Comparison of ENCODE assay signal across 14 cellular contexts in the genomic region with DNA sequence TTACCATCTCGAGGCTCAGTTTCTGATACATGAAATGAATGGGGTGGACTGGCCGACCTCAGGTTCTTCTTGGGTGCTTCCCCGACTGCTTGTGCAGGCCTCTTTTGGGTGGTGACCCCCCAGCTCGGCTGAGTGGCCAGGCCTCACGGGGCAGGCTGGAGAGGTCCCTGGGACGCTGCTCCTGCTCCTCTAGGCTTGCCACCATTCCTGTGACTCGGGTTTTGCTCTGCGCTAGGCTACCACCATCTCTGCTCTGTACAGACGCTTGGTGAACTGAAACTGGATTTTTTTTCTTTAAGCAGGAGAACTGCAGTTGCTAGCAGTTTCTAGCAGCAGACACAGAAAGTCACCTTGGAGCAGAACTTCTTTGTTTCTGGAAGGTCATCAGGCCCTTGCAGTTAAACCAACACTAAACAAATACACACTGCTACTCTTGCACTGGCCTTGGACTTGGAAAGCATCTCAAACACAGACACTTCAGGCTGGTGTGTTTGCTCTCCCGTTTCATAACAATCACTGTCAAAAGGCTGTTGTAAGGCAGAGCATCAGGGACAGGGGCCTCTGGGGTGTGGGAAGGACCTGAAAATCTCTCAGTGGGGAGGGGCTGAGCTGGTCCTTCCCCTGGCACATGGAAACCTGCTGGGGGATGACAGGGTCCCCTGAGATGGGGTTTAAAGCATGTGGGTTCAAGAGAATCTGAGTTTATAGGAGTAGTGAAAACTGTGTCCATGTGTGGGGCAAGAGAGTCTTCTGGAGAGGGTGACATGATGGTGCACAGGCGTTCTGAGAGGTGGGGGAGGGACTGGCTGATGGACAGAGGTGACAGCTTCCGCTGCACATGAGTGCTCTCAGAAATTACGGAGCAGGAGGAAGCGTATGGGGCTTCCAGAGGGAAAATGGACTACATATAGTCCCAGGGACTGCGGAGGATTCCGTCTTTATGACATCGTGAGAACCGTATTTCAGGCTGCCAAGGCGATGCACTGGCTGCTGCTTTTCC. TPM values are rescaled to one million over a fixed set of nuclear protein-coding genes. Genes with fewer than 3 reads are reported as not detected.
DNase-seq lines count a peak whose midpoint lies in the region; ATAC-seq and TF ChIP-seq lines count a peak whose summit lies in the region.
"Had no signal": no experiment of that assay in that cellular context is flagged by ENCODE, and none has a peak within 500 bp of the region (broad histone marks: within the 10 kb centered on the region; RNA-seq: fewer than 3 reads in every experiment).

No MANE protein-coding gene starts in this region.

- H3K27me3 Mint-ChIP-seq in chondrocyte (ENCODE audit: low read depth) = peaks cover 2% of the 10 kb centered on the region
- H3K27me3 Mint-ChIP-seq in nephron progenitor cell (ENCODE audit: low read depth, poor library complexity) = peaks cover 22% of the 10 kb centered on the region
- H3K27me3 Mint-ChIP-seq: activated naive CD8-positive, alpha-beta T cell had no signal

- peak; percentile 11 for DNase-seq in D341Med (ENCODE audit: low spot score)
- DNase-seq in HuH-7 (ENCODE audit: low spot score) = peak; percentile 44
- DNase-seq in chondrocyte (ENCODE audit: low spot score) = peak; percentile 71
- no peak for DNase-seq in nephron progenitor cell
- DNase-seq in foreskin fibroblast = no peak
- no peak for DNase-seq in activated CD4-positive, alpha-beta T cell treated with anti-CD3 and anti-CD28 coated beads, Interleukin-2, amount 50 U/mL, for 48 hours
- DNase-seq: effector memory CD4-positive, alpha-beta T cell; hippocampal formation; Kasumi-1; naive B cell; NCI-H524 treated with DMSO at 0.1 percent for 48 hours had no signal

- TF ChIP-seq CTCF in chondrocyte (IDR thresholded peaks at IDR 0.05) (no peak), nephron progenitor cell (IDR thresholded peaks at IDR 0.05) (no peak), foreskin fibroblast (IDR thresholded peaks at IDR 0.05; ENCODE audit: low read depth, low read length) (no peak)

- H3K4me1 Mint-ChIP-seq in chondrocyte (ENCODE audit: low read depth) (no peaks in the 10 kb centered on the region), nephron progenitor cell (peaks cover 58% of the 10 kb centered on the region)

- no peaks in the 10 kb centered on the region for H3K36me3 Mint-ChIP-seq in chondrocyte (ENCODE audit: low read depth)
- no peaks in the 10 kb centered on the region for H3K36me3 Mint-ChIP-seq in nephron progenitor cell (ENCODE audit: low read depth)
- H3K36me3 Mint-ChIP-seq: activated naive CD8-positive, alpha-beta T cell; naive B cell had no signal

- no peaks in the 10 kb centered on the region for H3K9me3 Mint-ChIP-seq in chondrocyte (ENCODE audit: low read depth)
- no peaks in the 10 kb centered on the region for H3K9me3 Mint-ChIP-seq in nephron progenitor cell
- H3K9me3 Mint-ChIP-seq: naive B cell had no signal

- no peak for ATAC-seq in GM18520 (IDR thresholded peaks at IDR 0.05; ENCODE audit: unreplicated experiment)

- H3K27ac Mint-ChIP-seq in chondrocyte (ENCODE audit: unreplicated experiment) (no peak overlapping the region), nephron progenitor cell (peak overlapping the region; percentile 21)
- H3K27ac Mint-ChIP-seq: activated naive CD8-positive, alpha-beta T cell had no signal

- H3K4me3 Mint-ChIP-seq in chondrocyte (ENCODE audit: unreplicated experiment) (no peak overlapping the region), nephron progenitor cell (no peak overlapping the region)
- H3K4me3 Mint-ChIP-seq: activated naive CD8-positive, alpha-beta T cell; naive B cell had no signal

- H3K4me3 ChIP-seq in foreskin fibroblast (ENCODE audit: low read depth in 1 of 2, low read length in 2 of 2) = no peak overlapping the region
- H3K4me3 ChIP-seq: BLaER1 treated with 17β-estradiol and CSF1 and Interleukin-3, amounts not matched to agents 10 nM and 100 nM had no signal

RNA-seq across cellular contexts. Expression of gene GIMAP8, which starts 35.0 kb away (rescaled TPM):
- total RNA-seq in chondrocyte = not detected in 3 replicates

RNA-seq across cellular contexts. Expression of gene ZNF775, which starts 36.3 kb away (rescaled TPM):
- 4.3 to 6.5 TPM (median 6.0 TPM) in 3 replicates for total RNA-seq in chondrocyte

RNA-seq across cellular contexts. Expression of gene REPIN1, which starts 46.8 kb away (rescaled TPM):
- total RNA-seq in chondrocyte = 59.5 to 65.8 TPM (median 63.4 TPM) in 3 replicates

Comparison
In these comparisons a context has a peak if more than half of its experiments do, and no peak if none do; other contexts are left out.
1. DNase-seq: peak in D341Med (single experiment), HuH-7 (single experiment) and chondrocyte (single experiment); none in nephron progenitor cell (single experiment), foreskin fibroblast (0 of 2) and activated CD4-positive, alpha-beta T cell treated with anti-CD3 and anti-CD28 coated beads, Interleukin-2, amount 50 U/mL, for 48 hours (0 of 2).